ENCODE assay signal across 9 cellular contexts in genomic region chr5:171370881-171371280, GRCh38. TPM values are rescaled to one million over a fixed set of nuclear protein-coding genes. Genes with fewer than 3 reads are reported as not detected.
DNase-seq lines count a peak whose midpoint lies in the region; ATAC-seq, FAIRE-seq and TF ChIP-seq lines count a peak whose summit lies in the region.
"Not testable (repeated sequence)": the region's sequence is repeated elsewhere in the genome, so short reads cannot be mapped to it uniquely, and the experiment has no call there.
"Had no signal": no experiment of that assay in that cellular context is flagged by ENCODE, and none has a peak within 500 bp of the region (broad histone marks: within the 10 kb centered on the region; RNA-seq: fewer than 3 reads in every experiment).

No MANE protein-coding gene starts in this region.

- 25% methylated on average over 10 of the region's 10 CpGs for WGBS in A549 (ENCODE audit: missing lambda C conversion rate)

- peak; percentile 66 to 77; a peak in 5 of 6 replicates for ATAC-seq in A549
- peak; percentile 29; the same call in 1 of the 3 replicates for ATAC-seq in RWPE2 (ENCODE audit: low read depth)

- H3K27ac ChIP-seq in A549; HEK293 (ENCODE audit: extremely low read depth, low read depth, low read length); RWPE2 (ENCODE audit: poor library complexity, severe bottlenecking); brain microvascular endothelial cell; neural progenitor cell: not testable (repeated sequence)

- not testable (repeated sequence) for H3K4me1 Mint-ChIP-seq in neural progenitor cell

- not testable (repeated sequence) for H3K4me2 ChIP-seq in A549, neural progenitor cell

- not testable (repeated sequence) for H3K79me2 ChIP-seq in neural progenitor cell (ENCODE audit: low read depth)

- not testable (repeated sequence) for H3K4me1 ChIP-seq in A549; HEK293 (ENCODE audit: control insufficient read depth, insufficient read depth, low read length); RWPE2 (ENCODE audit: insufficient read depth, poor library complexity, severe bottlenecking); neural progenitor cell

- TF ChIP-seq POLR2A in A549 (IDR thresholded peaks at IDR 0.05; ENCODE audit: low read length): not testable (repeated sequence)

- H3K27me3 ChIP-seq in RWPE2 (ENCODE audit: insufficient read depth, poor library complexity, severe bottlenecking); brain microvascular endothelial cell (replicated peaks); neural progenitor cell: not testable (repeated sequence)

- CTCF ChIA-PET in A549 (lab: Yijun Ruan, JAX): interaction anchor here (0.9 to 2.0 kb wide), 2 partner anchors 16 to 18 kb away, joined by 3 to 6 read pairs; no protein-coding TSS in a partner anchor
- CTCF ChIA-PET in HEK293 (lab: Yijun Ruan, JAX): interaction anchor here (0.6 to 1.0 kb wide), 4 partner anchors 13 to 375 kb away, joined by 3 to 4 read pairs (median 4); no protein-coding TSS in a partner anchor

- H3K4me3 Mint-ChIP-seq in neural progenitor cell: not testable (repeated sequence)

- not testable (repeated sequence) for H3F3A ChIP-seq in neural progenitor cell (ENCODE audit: low read depth)

- TF ChIP-seq RAD21 in A549 (conservative IDR thresholded peaks at IDR 0.05 in 1 of 2, IDR thresholded peaks at IDR 0.05 in 1 of 2): peak in 1 of 2 experiments; percentile 10; a peak in 1 of 5 replicates

- H3K9ac ChIP-seq in neural progenitor cell: not testable (repeated sequence)

- H3K9me3 Mint-ChIP-seq in neural progenitor cell: not testable (repeated sequence)

- H3K4me3 ChIP-seq in A549; GM12864 (ENCODE audit: low read depth, low read length); HEK293 (ENCODE audit: low read depth, low read length); RWPE2 (ENCODE audit: severe bottlenecking); brain microvascular endothelial cell (ENCODE audit: low read depth, low read length); epithelial cell of proximal tubule (ENCODE audit: low read depth, low read length); neural progenitor cell: not testable (repeated sequence)

- H2AFZ ChIP-seq in neural progenitor cell (replicated peaks): peak overlapping the region; percentile 36

- POLR2A ChIA-PET in A549 (lab: Yijun Ruan, JAX): interaction anchor here (0.5 kb wide), 1 partner anchor 1132 kb away, joined by 4 read pairs; no protein-coding TSS in a partner anchor
- POLR2A ChIA-PET in HEK293 (lab: Yijun Ruan, JAX): not testable (repeated sequence)

- TF ChIP-seq CTCF in A549 (IDR thresholded peaks at IDR 0.05); HEK293 (tag by site-specific recombination; IDR thresholded peaks at IDR 0.05): not testable (repeated sequence)
- TF ChIP-seq CTCF in GM12864 (IDR thresholded peaks at IDR 0.05; ENCODE audit: low read depth, low read length, missing control alignments) (peak; percentile 31), RWPE2 (IDR thresholded peaks at IDR 0.05; ENCODE audit: poor library complexity, severe bottlenecking) (peak; percentile 39), brain microvascular endothelial cell (IDR thresholded peaks at IDR 0.05; ENCODE audit: low read depth, low read length, missing control alignments) (peak; percentile 33), epithelial cell of proximal tubule (conservative IDR thresholded peaks at IDR 0.05; ENCODE audit: low read depth, low read length) (peak; percentile 34), neural progenitor cell (IDR thresholded peaks at IDR 0.05) (peak; percentile 42)

- not testable (repeated sequence) for H4K20me1 ChIP-seq in neural progenitor cell (ENCODE audit: low read depth)

- H3K27ac Mint-ChIP-seq in neural progenitor cell: not testable (repeated sequence)

- not testable (repeated sequence) for H3K9me3 ChIP-seq in A549; HEK293 (ENCODE audit: control insufficient read depth, insufficient read depth, low read depth, low read length); RWPE2 (ENCODE audit: severe bottlenecking); neural progenitor cell (ENCODE audit: low read depth)

- DNase-seq in A549 (ENCODE audit: low read depth in 1 of 2, low spot score in 1 of 2); GM12864 (ENCODE audit: low read depth); RWPE2 (ENCODE audit: low spot score); brain microvascular endothelial cell; epithelial cell of proximal tubule (ENCODE audit: low read depth); neural progenitor cell (ENCODE audit: low spot score): not testable (repeated sequence)
- DNase-seq in NCI-H69 (lab: John Stamatoyannopoulos, UW): peak; percentile 36

- not testable (repeated sequence) for FAIRE-seq in A549 (lab: Jason Lieb, UNC)

- in situ Hi-C loops in brain microvascular endothelial cell (cut with HindIII; ENCODE audit: low pct_ligation_motif_present, low sequenced_read_pairs): not testable (repeated sequence)

- not testable (repeated sequence) for TF ChIP-seq EP300 in A549 (IDR thresholded peaks at IDR 0.05)

- peaks cover 17% of the 10 kb centered on the region for H3K27me3 Mint-ChIP-seq in neural progenitor cell (ENCODE audit: insufficient read depth, low read depth)

- H3K36me3 Mint-ChIP-seq in neural progenitor cell: not testable (repeated sequence)

- not testable (repeated sequence) for H3K36me3 ChIP-seq in HEK293 (ENCODE audit: control insufficient read depth in 2 of 2, insufficient read depth in 1 of 2, low read length in 2 of 2); RWPE2 (ENCODE audit: low read depth); brain microvascular endothelial cell (replicated peaks); neural progenitor cell

TF ChIP-seq in HEK293, 187 proteins besides CTCF, POLR2A, EP300 and RAD21:
- TF ChIP-seq ZBTB17 (tag by site-specific recombination; IDR thresholded peaks at IDR 0.05): 0 out of 2 replicates have a peak, but pooled peaks have one; percentile 20
- TF ChIP-seq ZNF654 (tag by site-specific recombination; IDR thresholded peaks at IDR 0.05; ENCODE audit: low read depth): peak; percentile 44
- TF ChIP-seq ZNF121 (tag by site-specific recombination; IDR thresholded peaks at IDR 0.05): 0 out of 2 replicates have a peak, but pooled peaks have one; percentile 1

RNA-seq across cellular contexts. Expression of gene NPM1, which starts 16.8 kb away (rescaled TPM):
- polyA plus RNA-seq in A549 (2011; rRNA removed) (2,566 and 3,380 TPM in 2 replicates), A549 (2017; fragmentation: RNase III; extraction: RNeasy Plus Mini Kit Qiagen cat#74134 plus additional on column Dnase treatment) (4,830 to 6,153 TPM (median 5,196 TPM) in 3 replicates)
- polyA plus RNA-seq in A549 (2012; cell fraction: cytosol; rRNA removed): 3,631 and 5,963 TPM in 2 replicates
- 379 and 644 TPM in 2 replicates for polyA plus RNA-seq in A549 (2012; cell fraction: nucleus; rRNA removed)
- polyA minus RNA-seq in A549 (2011; rRNA and poly(A)+ RNA removed): 928 and 1,367 TPM in 2 replicates
- total RNA-seq in epithelial cell of proximal tubule (1,693 and 2,624 TPM in 2 replicates), neural progenitor cell (ENCODE audit: low replicate concordance) (2,155 and 3,685 TPM in 2 replicates)

RNA-seq across cellular contexts. Expression of gene FGF18, which starts 48.6 kb away (rescaled TPM):
- 0.11 and 0.16 TPM in 2 replicates for polyA plus RNA-seq in A549 (2011; rRNA removed)
- 0.17 and 0.19 TPM in 2 replicates for polyA plus RNA-seq in A549 (2012; cell fraction: cytosol; rRNA removed)
- polyA plus RNA-seq in A549 (2012; cell fraction: nucleus; rRNA removed): 0.41 and 0.86 TPM in 2 replicates
- polyA plus RNA-seq in A549 (2017; fragmentation: RNase III; extraction: RNeasy Plus Mini Kit Qiagen cat#74134 plus additional on column Dnase treatment): 0.09 to 0.34 TPM (median 0.18 TPM) in 3 replicates
- not detected in 2 replicates for polyA minus RNA-seq in A549 (2011; rRNA and poly(A)+ RNA removed)
- total RNA-seq in epithelial cell of proximal tubule: not detected in 2 replicates
- total RNA-seq in neural progenitor cell (ENCODE audit: low replicate concordance): 0.06 and 0.22 TPM in 2 replicates
- total RNA-seq: IMR-90 had no signal
